ENCODE assay signal across 20 cellular contexts in genomic region chr18:48125724-48126123, GRCh38.
DNase-seq lines count a peak whose midpoint lies in the region; ATAC-seq, FAIRE-seq and TF ChIP-seq lines count a peak whose summit lies in the region.
"Had no signal": no experiment of that assay in that cellular context is flagged by ENCODE, and none has a peak within 500 bp of the region (broad histone marks: within the 10 kb centered on the region; RNA-seq: fewer than 3 reads in every experiment).

No MANE protein-coding gene starts in this region.

- H4K20me1 ChIP-seq in HepG2 (ENCODE audit: insufficient read depth, low read length) = no peaks in the 10 kb centered on the region
- H4K20me1 ChIP-seq: BLaER1 had no signal

- no peak overlapping the region for H3K4me2 ChIP-seq in HepG2 (ENCODE audit: low read depth, low read length)
- H3K4me2 ChIP-seq: BLaER1, KMS-11, SK-N-SH had no signal

- H3K4me1 ChIP-seq in HepG2 (ENCODE audit: insufficient read depth, low read length) (no peaks in the 10 kb centered on the region), stomach (peaks cover 9 to 44% (median 27%) of the 10 kb centered on the region in 4 donors)
- H3K4me1 ChIP-seq: BLaER1 had no signal

- FAIRE-seq in HepG2 (lab: Jason Lieb, UNC) = no peak

- in situ Hi-C loops in HepG2 (cut with HindIII; ENCODE audit: extremely low pct_ligation_motif_present, low pct_unique_long_range_greater_than_20kb) = no loop called here

- WGBS in HepG2 (ENCODE audit: low lambda C conversion rate) = 44% methylated on average over 3 of the region's 6 CpGs
- WGBS in stomach, 5 donors = 46 to 62% (median 53%) methylated on average over 6 of the region's 6 CpGs

- TF ChIP-seq EP300 in HepG2 (IDR thresholded peaks at IDR 0.05; ENCODE audit: low read depth in 2 of 2, low read length in 2 of 2) = no peak
- no peak for TF ChIP-seq EP300 in HepG2 (CRISPR knock-in tag; IDR thresholded peaks at IDR 0.05; ENCODE audit: borderline replicate concordance)
- TF ChIP-seq EP300 in stomach (IDR thresholded peaks at IDR 0.05) = no peak

- ATAC-seq in Right ventricle myocardium inferior = peak; percentile 30
- no peak for ATAC-seq in left cardiac atrium
- ATAC-seq in HepG2 = no peak

- no peak overlapping the region for H3K9ac ChIP-seq in HepG2 (ENCODE audit: insufficient read depth, low read depth, low read length)
- H3K9ac ChIP-seq: BLaER1, KMS-11, SK-N-SH had no signal

- H3K36me3 ChIP-seq in HepG2 (replicated peaks in 1 of 2; ENCODE audit: control insufficient read depth in 1 of 2, insufficient read depth in 2 of 2, low read length in 2 of 2) (no peaks in the 10 kb centered on the region), stomach (no peaks in the 10 kb centered on the region)
- H3K36me3 ChIP-seq: BLaER1 had no signal

- TF ChIP-seq CTCF in HepG2 (CRISPR knock-in tag; IDR thresholded peaks at IDR 0.05) (no peak), stomach (IDR thresholded peaks at IDR 0.05) (no peak)

- H3K9me3 Mint-ChIP-seq in activated T-helper 1 cell treated with anti-CD3 and anti-CD28 coated beads, Interleukin-12 subunit alpha, Interleukin-12 subunit beta, Interleukin-2, Interleukin-4 antibody, amounts not matched to agents 30 ng/mL and 10 ng/mL and 1 ng/mL, durations not matched to agents 14 hours and 24 hours and 36 hours = no peaks in the 10 kb centered on the region
- H3K9me3 Mint-ChIP-seq: CD8-positive, alpha-beta memory T cell; H9 had no signal

- TF ChIP-seq RAD21 in HepG2 (CRISPR knock-in tag; IDR thresholded peaks at IDR 0.05) = no peak

- DNase-seq in Right ventricle myocardium inferior (ENCODE audit: missing footprints) (no peak), left cardiac atrium (no peak), HepG2 (ENCODE audit: low spot score) (no peak), stomach (peak; percentile 67), occipital lobe (lab: John Stamatoyannopoulos, UW) (no peak), DMS 273 treated with DMSO at 0.1 percent for 48 hours (lab: John Stamatoyannopoulos, UW) (no peak), DMS153 (lab: John Stamatoyannopoulos, UW) (no peak)
- DNase-seq in activated T-helper 1 cell treated with anti-CD3 and anti-CD28 coated beads, Interleukin-12 subunit alpha, Interleukin-12 subunit beta, Interleukin-2, Interleukin-4 antibody, amounts not matched to agents 30 ng/mL and 10 ng/mL and 1 ng/mL, durations not matched to agents 14 hours and 24 hours and 36 hours (ENCODE audit: low spot score) = no peak
- DNase-seq: CD8-positive, alpha-beta memory T cell; DMS79; H9; MV-4-11; NCI-H187; NCI-H510A treated with DMSO at 0.1 percent for 48 hours; NCI-H774; OCI-M1; SHP77 treated with DMSO at 0.1 percent for 48 hours; SK-N-SH had no signal

- POLR2A ChIA-PET in HepG2 (lab: Yijun Ruan, JAX) = no interaction called here

- peaks cover 36% of the 10 kb centered on the region for H3K27me3 Mint-ChIP-seq in activated T-helper 1 cell treated with anti-CD3 and anti-CD28 coated beads, Interleukin-12 subunit alpha, Interleukin-12 subunit beta, Interleukin-2, Interleukin-4 antibody, amounts not matched to agents 30 ng/mL and 10 ng/mL and 1 ng/mL, durations not matched to agents 14 hours and 24 hours and 36 hours (ENCODE audit: insufficient read depth)

- no peak overlapping the region for H3K4me3 Mint-ChIP-seq in activated T-helper 1 cell treated with anti-CD3 and anti-CD28 coated beads, Interleukin-12 subunit alpha, Interleukin-12 subunit beta, Interleukin-2, Interleukin-4 antibody, amounts not matched to agents 30 ng/mL and 10 ng/mL and 1 ng/mL, durations not matched to agents 14 hours and 24 hours and 36 hours
- H3K4me3 Mint-ChIP-seq: CD8-positive, alpha-beta memory T cell; H9 had no signal

- CTCF ChIA-PET in HepG2 (lab: Yijun Ruan, JAX; ENCODE audit: low intra/inter-chr PET ratio, low total read pairs) = no interaction called here

- H3K4me3 ChIP-seq in HepG2 (replicated peaks in 1 of 3; ENCODE audit: insufficient read depth in 1 of 3, low read depth in 2 of 3, low read length in 3 of 3) = no peak overlapping the region
- no peak overlapping the region for H3K4me3 ChIP-seq in stomach
- H3K4me3 ChIP-seq: BLaER1 had no signal

- no peak for TF ChIP-seq POLR2A in HepG2 (IDR thresholded peaks at IDR 0.05; ENCODE audit: insufficient read depth in 1 of 2, low read depth in 2 of 2, low read length in 2 of 2)
- TF ChIP-seq POLR2A in stomach (IDR thresholded peaks at IDR 0.05) = no peak

- H3K4me1 Mint-ChIP-seq in activated T-helper 1 cell treated with anti-CD3 and anti-CD28 coated beads, Interleukin-12 subunit alpha, Interleukin-12 subunit beta, Interleukin-2, Interleukin-4 antibody, amounts not matched to agents 30 ng/mL and 10 ng/mL and 1 ng/mL, durations not matched to agents 14 hours and 24 hours and 36 hours (ENCODE audit: low read depth) = peaks cover 41% of the 10 kb centered on the region
- H3K4me1 Mint-ChIP-seq: CD8-positive, alpha-beta memory T cell had no signal

- BruUV-seq in HepG2 (replicated peaks; lab: Mats Ljungman, UMichigan) = no TSS peak

- H3K9me3 ChIP-seq in HepG2 (ENCODE audit: low read length) (no peaks in the 10 kb centered on the region), stomach (no peaks in the 10 kb centered on the region)
- H3K9me3 ChIP-seq: BLaER1, SK-N-SH had no signal

- H2AFZ ChIP-seq in HepG2 (ENCODE audit: low read length) = no peak overlapping the region

- H3K36me3 Mint-ChIP-seq in activated T-helper 1 cell treated with anti-CD3 and anti-CD28 coated beads, Interleukin-12 subunit alpha, Interleukin-12 subunit beta, Interleukin-2, Interleukin-4 antibody, amounts not matched to agents 30 ng/mL and 10 ng/mL and 1 ng/mL, durations not matched to agents 14 hours and 24 hours and 36 hours (ENCODE audit: low read depth) = no peaks in the 10 kb centered on the region
- H3K36me3 Mint-ChIP-seq: CD8-positive, alpha-beta memory T cell had no signal

- peak overlapping the region; percentile 46 for H3K27ac Mint-ChIP-seq in activated T-helper 1 cell treated with anti-CD3 and anti-CD28 coated beads, Interleukin-12 subunit alpha, Interleukin-12 subunit beta, Interleukin-2, Interleukin-4 antibody, amounts not matched to agents 30 ng/mL and 10 ng/mL and 1 ng/mL, durations not matched to agents 14 hours and 24 hours and 36 hours
- H3K27ac Mint-ChIP-seq: CD8-positive, alpha-beta memory T cell had no signal

- H3K79me2 ChIP-seq in HepG2 (ENCODE audit: insufficient read depth, low read length) = no peaks in the 10 kb centered on the region

- intact Hi-C loops in Right ventricle myocardium inferior (cut with DNase I) (no loop called here), left cardiac atrium (cut with DNase I) (no loop called here), HepG2 (cut with micrococcal nuclease; ENCODE audit: unreplicated experiment) (no loop called here), stomach (cut with DNase I; ENCODE audit: low total_unique reads) (no loop called here)
- intact Hi-C loops in activated T-helper 1 cell treated with anti-CD3 and anti-CD28 coated beads, Interleukin-12 subunit alpha, Interleukin-12 subunit beta, Interleukin-2, Interleukin-4 antibody, amounts not matched to agents 30 ng/mL and 10 ng/mL and 1 ng/mL, durations not matched to agents 14 hours and 24 hours and 36 hours (cut with micrococcal nuclease) = loop anchor here (1.0 to 10.0 kb wide), 7 partner anchors 8 to 1049 kb away; partner anchors contain the start of gene ZBTB7C

- peaks cover 4% of the 10 kb centered on the region in 2 experiments; a peak in 3 of 5 replicates for H3K27me3 ChIP-seq in HepG2 (ENCODE audit: control insufficient read depth in 1 of 2, insufficient read depth in 2 of 2, low read length in 2 of 2)
- no peaks in the 10 kb centered on the region for H3K27me3 ChIP-seq in stomach
- H3K27me3 ChIP-seq: BLaER1 had no signal

- H3K27ac ChIP-seq in HepG2 (ENCODE audit: extremely low read length, insufficient read depth, low read length) = no peak overlapping the region
- H3K27ac ChIP-seq in stomach = no peak overlapping the region
- H3K27ac ChIP-seq: BLaER1, KMS-11 had no signal

TF ChIP-seq in HepG2, 621 proteins besides CTCF, POLR2A, EP300 and RAD21:
- peak; percentile 5; the same call in 1 of the 2 replicates for TF ChIP-seq CEBPB (IDR thresholded peaks at IDR 0.05; ENCODE audit: borderline replicate concordance, low read depth, low read length)
- no peak for TF ChIP-seq PLRG1 (conservative IDR thresholded peaks at IDR 0.05)
- no peak for TF ChIP-seq ARNT2 (CRISPR knock-in tag; IDR thresholded peaks at IDR 0.05; ENCODE audit: low read depth)
